In the genomic region with DNA sequence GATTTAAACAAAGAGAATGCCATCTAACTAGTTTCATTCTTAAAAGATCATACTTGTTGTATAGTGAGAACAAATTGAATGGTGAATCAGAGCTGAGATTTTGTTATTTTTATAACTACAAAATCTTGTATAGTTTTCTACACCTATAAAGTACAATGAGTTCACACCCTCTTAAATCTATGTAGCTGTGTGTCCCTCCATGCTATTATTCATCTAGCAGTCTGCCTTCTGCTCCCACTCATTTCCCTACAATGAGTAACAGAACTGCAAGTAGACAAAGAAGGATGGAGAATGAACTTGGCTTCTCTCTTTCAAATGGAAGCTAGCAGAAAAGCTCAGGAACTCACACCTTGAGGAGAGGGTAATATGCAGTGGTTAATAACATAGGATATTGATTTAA, we compare ENCODE assay signal across 21 cellular contexts. TPM values are rescaled to one million over a fixed set of nuclear protein-coding genes. Genes with fewer than 3 reads are reported as not detected.
"Had no signal": no experiment of that assay in that cellular context is flagged by ENCODE, and none has a peak within 500 bp of the region (broad histone marks: within the 10 kb centered on the region; RNA-seq: fewer than 3 reads in every experiment).

No MANE protein-coding gene starts in this region.

- H3K27me3 ChIP-seq: esophagus muscularis mucosa, gastroesophageal sphincter, neutrophil, right atrium auricular region, sigmoid colon, testis, tibial nerve had no signal

- H3K9me3 ChIP-seq: esophagus muscularis mucosa, gastroesophageal sphincter, neutrophil, right atrium auricular region, sigmoid colon, testis, tibial nerve had no signal

- H3K36me3 ChIP-seq: esophagus muscularis mucosa, gastroesophageal sphincter, neutrophil, right atrium auricular region, sigmoid colon, tibial nerve had no signal

- DNase-seq: effector memory CD4-positive, alpha-beta T cell; foreskin fibroblast; glutamatergic neuron; immature natural killer cell; kidney; naive thymus-derived CD4-positive, alpha-beta T cell; posterior cingulate gyrus; sigmoid colon; small intestine; stimulated activated CD4-positive, alpha-beta T cell treated with anti-CD3 and anti-CD28 coated beads, Interleukin-2, amount 100 ng/mL, for 48 hours; stimulated activated naive CD8-positive, alpha-beta T cell treated with anti-CD3 and anti-CD28 coated beads, Interleukin-15, Interleukin-2, amounts not matched to agents 100 U/mL and 50 U/mL, for 24 hours; testis had no signal

- H3K4me3 ChIP-seq: esophagus muscularis mucosa, gastroesophageal sphincter, right atrium auricular region, sigmoid colon, testis, tibial nerve had no signal

- H3K36me3 Mint-ChIP-seq: naive thymus-derived CD4-positive, alpha-beta T cell had no signal

- H3K9me3 Mint-ChIP-seq: immature natural killer cell; naive thymus-derived CD4-positive, alpha-beta T cell had no signal

- H3K4me3 Mint-ChIP-seq: immature natural killer cell; naive thymus-derived CD4-positive, alpha-beta T cell had no signal

- H3K4me1 ChIP-seq: esophagus muscularis mucosa, gastroesophageal sphincter, right atrium auricular region, sigmoid colon, tibial nerve had no signal

- ATAC-seq: gastroesophageal sphincter; naive thymus-derived CD4-positive, alpha-beta T cell; stimulated activated naive CD8-positive, alpha-beta T cell treated with anti-CD3 and anti-CD28 coated beads, Interleukin-15, Interleukin-2, amounts not matched to agents 100 U/mL and 50 U/mL, for 24 hours had no signal

- H3K27ac ChIP-seq: esophagus muscularis mucosa, gastroesophageal sphincter, neutrophil, right atrium auricular region, sigmoid colon, testis, tibial nerve had no signal

RNA-seq across cellular contexts. Expression of a gene that starts 7.1 kb away (rescaled TPM):
- total RNA-seq: esophagus muscularis mucosa, gastroesophageal sphincter, lung microvascular endothelial cell, mesenteric fat pad, osteocyte, pulmonary artery endothelial cell, sigmoid colon, tibial nerve had no signal
